Comparison of ENCODE assay signal across 1 cellular context in the genomic region with DNA sequence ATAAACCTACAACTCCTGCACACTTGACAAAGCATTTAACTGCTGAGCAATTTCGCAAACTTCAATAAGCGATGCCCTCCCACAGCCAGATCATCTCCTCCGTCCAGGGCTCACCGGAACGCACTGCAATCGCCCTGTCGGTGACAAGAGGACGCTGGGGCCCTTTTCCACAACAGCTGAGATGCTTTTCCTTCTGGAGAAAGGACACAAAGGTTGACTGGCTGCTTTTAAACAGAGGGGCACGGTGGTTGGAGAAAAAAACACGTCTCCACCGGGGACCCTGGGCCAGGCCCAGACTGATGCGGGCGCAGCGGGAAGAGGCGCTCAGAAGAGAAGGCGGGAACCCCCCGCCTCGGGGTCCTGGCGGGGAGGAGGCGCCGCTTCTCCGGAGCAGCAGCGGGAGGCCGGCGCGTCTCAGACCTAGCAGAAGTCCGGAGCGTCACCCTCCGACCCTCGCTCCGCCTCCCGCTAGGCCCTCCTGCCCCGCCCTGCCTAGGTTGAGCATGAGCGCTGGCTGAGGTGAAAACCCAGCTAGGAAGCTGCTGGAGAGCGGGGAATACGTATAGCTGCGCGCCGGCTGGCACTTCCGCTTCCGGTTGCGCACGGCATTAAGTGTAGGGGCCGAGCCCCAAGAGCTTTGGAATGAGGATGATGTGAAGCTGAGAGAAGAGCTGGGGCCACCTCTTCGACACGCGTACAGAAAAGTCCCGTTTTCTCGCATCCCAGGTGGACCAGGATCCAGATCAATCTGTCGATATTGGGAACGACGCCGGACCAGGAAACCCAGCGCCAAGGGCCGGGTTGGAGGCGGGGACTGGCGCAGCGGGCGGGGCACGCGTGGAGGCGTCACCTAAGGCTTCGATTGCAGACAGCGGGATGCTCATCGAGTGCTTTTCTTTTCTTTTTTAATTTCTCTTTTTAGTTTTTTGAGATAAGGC.
TF ChIP-seq lines count a peak whose summit lies in the region.

A gene (minus strand): TSS at position 564 of the 938 bp plus-strand sequence. CDS start 3,788 bp downstream, outside the sequence.

TF ChIP-seq in HepG2, 621 proteins besides CTCF, POLR2A, EP300 and RAD21 (continued from another document and continues in another):
- TF ChIP-seq, protein P1, sequence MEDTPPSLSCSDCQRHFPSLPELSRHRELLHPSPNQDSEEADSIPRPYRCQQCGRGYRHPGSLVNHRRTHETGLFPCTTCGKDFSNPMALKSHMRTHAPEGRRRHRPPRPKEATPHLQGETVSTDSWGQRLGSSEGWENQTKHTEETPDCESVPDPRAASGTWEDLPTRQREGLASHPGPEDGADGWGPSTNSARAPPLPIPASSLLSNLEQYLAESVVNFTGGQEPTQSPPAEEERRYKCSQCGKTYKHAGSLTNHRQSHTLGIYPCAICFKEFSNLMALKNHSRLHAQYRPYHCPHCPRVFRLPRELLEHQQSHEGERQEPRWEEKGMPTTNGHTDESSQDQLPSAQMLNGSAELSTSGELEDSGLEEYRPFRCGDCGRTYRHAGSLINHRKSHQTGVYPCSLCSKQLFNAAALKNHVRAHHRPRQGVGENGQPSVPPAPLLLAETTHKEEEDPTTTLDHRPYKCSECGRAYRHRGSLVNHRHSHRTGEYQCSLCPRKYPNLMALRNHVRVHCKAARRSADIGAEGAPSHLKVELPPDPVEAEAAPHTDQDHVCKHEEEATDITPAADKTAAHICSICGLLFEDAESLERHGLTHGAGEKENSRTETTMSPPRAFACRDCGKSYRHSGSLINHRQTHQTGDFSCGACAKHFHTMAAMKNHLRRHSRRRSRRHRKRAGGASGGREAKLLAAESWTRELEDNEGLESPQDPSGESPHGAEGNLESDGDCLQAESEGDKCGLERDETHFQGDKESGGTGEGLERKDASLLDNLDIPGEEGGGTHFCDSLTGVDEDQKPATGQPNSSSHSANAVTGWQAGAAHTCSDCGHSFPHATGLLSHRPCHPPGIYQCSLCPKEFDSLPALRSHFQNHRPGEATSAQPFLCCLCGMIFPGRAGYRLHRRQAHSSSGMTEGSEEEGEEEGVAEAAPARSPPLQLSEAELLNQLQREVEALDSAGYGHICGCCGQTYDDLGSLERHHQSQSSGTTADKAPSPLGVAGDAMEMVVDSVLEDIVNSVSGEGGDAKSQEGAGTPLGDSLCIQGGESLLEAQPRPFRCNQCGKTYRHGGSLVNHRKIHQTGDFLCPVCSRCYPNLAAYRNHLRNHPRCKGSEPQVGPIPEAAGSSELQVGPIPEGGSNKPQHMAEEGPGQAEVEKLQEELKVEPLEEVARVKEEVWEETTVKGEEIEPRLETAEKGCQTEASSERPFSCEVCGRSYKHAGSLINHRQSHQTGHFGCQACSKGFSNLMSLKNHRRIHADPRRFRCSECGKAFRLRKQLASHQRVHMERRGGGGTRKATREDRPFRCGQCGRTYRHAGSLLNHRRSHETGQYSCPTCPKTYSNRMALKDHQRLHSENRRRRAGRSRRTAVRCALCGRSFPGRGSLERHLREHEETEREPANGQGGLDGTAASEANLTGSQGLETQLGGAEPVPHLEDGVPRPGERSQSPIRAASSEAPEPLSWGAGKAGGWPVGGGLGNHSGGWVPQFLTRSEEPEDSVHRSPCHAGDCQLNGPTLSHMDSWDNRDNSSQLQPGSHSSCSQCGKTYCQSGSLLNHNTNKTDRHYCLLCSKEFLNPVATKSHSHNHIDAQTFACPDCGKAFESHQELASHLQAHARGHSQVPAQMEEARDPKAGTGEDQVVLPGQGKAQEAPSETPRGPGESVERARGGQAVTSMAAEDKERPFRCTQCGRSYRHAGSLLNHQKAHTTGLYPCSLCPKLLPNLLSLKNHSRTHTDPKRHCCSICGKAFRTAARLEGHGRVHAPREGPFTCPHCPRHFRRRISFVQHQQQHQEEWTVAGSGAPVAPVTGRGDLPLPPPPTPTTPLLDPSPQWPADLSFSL (CRISPR knock-in tag; IDR thresholded peaks at IDR 0.05), result no peak
- TF ChIP-seq, protein P2, sequence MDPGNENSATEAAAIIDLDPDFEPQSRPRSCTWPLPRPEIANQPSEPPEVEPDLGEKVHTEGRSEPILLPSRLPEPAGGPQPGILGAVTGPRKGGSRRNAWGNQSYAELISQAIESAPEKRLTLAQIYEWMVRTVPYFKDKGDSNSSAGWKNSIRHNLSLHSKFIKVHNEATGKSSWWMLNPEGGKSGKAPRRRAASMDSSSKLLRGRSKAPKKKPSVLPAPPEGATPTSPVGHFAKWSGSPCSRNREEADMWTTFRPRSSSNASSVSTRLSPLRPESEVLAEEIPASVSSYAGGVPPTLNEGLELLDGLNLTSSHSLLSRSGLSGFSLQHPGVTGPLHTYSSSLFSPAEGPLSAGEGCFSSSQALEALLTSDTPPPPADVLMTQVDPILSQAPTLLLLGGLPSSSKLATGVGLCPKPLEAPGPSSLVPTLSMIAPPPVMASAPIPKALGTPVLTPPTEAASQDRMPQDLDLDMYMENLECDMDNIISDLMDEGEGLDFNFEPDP (CRISPR knock-in tag; conservative IDR thresholded peaks at IDR 0.05), result no peak
- no peak for TF ChIP-seq HNRNPH1 (optimal IDR thresholded peaks at IDR 0.05; ENCODE audit: low read depth, low read length)
- TF ChIP-seq ZNF547 (CRISPR knock-in tag; IDR thresholded peaks at IDR 0.05), result 0 out of 2 replicates have a peak, but pooled peaks have one; percentile 23
- TF ChIP-seq, protein P3, sequence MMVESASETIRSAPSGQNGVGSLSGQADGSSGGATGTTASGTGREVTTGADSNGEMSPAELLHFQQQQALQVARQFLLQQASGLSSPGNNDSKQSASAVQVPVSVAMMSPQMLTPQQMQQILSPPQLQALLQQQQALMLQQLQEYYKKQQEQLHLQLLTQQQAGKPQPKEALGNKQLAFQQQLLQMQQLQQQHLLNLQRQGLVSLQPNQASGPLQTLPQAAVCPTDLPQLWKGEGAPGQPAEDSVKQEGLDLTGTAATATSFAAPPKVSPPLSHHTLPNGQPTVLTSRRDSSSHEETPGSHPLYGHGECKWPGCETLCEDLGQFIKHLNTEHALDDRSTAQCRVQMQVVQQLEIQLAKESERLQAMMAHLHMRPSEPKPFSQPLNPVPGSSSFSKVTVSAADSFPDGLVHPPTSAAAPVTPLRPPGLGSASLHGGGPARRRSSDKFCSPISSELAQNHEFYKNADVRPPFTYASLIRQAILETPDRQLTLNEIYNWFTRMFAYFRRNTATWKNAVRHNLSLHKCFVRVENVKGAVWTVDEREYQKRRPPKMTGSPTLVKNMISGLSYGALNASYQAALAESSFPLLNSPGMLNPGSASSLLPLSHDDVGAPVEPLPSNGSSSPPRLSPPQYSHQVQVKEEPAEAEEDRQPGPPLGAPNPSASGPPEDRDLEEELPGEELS (CRISPR knock-in tag; IDR thresholded peaks at IDR 0.05), result no peak; the same call in 1 of the 2 replicates
- peak; percentile 86; the same call in 1 of the 2 replicates for TF ChIP-seq KLF6 (CRISPR knock-in tag; IDR thresholded peaks at IDR 0.05)
- TF ChIP-seq ZNF746 (CRISPR knock-in tag; IDR thresholded peaks at IDR 0.05), result peak; percentile 58; the same call in 1 of the 2 replicates
- no peak for TF ChIP-seq ZSCAN20 (CRISPR knock-in tag; IDR thresholded peaks at IDR 0.05; ENCODE audit: borderline replicate concordance)
- TF ChIP-seq, protein P4, sequence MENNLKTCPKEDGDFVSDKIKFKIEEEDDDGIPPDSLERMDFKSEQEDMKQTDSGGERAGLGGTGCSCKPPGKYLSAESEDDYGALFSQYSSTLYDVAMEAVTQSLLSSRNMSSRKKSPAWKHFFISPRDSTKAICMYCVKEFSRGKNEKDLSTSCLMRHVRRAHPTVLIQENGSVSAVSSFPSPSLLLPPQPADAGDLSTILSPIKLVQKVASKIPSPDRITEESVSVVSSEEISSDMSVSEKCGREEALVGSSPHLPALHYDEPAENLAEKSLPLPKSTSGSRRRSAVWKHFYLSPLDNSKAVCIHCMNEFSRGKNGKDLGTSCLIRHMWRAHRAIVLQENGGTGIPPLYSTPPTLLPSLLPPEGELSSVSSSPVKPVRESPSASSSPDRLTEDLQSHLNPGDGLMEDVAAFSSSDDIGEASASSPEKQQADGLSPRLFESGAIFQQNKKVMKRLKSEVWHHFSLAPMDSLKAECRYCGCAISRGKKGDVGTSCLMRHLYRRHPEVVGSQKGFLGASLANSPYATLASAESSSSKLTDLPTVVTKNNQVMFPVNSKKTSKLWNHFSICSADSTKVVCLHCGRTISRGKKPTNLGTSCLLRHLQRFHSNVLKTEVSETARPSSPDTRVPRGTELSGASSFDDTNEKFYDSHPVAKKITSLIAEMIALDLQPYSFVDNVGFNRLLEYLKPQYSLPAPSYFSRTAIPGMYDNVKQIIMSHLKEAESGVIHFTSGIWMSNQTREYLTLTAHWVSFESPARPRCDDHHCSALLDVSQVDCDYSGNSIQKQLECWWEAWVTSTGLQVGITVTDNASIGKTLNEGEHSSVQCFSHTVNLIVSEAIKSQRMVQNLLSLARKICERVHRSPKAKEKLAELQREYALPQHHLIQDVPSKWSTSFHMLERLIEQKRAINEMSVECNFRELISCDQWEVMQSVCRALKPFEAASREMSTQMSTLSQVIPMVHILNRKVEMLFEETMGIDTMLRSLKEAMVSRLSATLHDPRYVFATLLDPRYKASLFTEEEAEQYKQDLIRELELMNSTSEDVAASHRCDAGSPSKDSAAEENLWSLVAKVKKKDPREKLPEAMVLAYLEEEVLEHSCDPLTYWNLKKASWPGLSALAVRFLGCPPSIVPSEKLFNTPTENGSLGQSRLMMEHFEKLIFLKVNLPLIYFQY (CRISPR knock-in tag; IDR thresholded peaks at IDR 0.05; ENCODE audit: borderline replicate concordance), result peak; percentile 90
- peak; percentile 85 for TF ChIP-seq AGO1 (IDR thresholded peaks at IDR 0.05; ENCODE audit: low read depth, low read length, poor library complexity, severe bottlenecking)
- TF ChIP-seq ZNF773 (CRISPR knock-in tag; IDR thresholded peaks at IDR 0.05; ENCODE audit: borderline replicate concordance), result no peak
- TF ChIP-seq, protein P5, sequence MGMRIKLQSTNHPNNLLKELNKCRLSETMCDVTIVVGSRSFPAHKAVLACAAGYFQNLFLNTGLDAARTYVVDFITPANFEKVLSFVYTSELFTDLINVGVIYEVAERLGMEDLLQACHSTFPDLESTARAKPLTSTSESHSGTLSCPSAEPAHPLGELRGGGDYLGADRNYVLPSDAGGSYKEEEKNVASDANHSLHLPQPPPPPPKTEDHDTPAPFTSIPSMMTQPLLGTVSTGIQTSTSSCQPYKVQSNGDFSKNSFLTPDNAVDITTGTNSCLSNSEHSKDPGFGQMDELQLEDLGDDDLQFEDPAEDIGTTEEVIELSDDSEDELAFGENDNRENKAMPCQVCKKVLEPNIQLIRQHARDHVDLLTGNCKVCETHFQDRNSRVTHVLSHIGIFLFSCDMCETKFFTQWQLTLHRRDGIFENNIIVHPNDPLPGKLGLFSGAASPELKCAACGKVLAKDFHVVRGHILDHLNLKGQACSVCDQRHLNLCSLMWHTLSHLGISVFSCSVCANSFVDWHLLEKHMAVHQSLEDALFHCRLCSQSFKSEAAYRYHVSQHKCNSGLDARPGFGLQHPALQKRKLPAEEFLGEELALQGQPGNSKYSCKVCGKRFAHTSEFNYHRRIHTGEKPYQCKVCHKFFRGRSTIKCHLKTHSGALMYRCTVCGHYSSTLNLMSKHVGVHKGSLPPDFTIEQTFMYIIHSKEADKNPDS (CRISPR knock-in tag; IDR thresholded peaks at IDR 0.05), result 0 out of 2 replicates have a peak, but pooled peaks have one; percentile 60
- no peak for TF ChIP-seq MAFK (conservative IDR thresholded peaks at IDR 0.05 in 1 of 2, IDR thresholded peaks at IDR 0.05 in 1 of 2; ENCODE audit: low read length in 2 of 2)
- no peak for TF ChIP-seq CHD2 (IDR thresholded peaks at IDR 0.05; ENCODE audit: low read depth, low read length)
- peak; percentile 75 for TF ChIP-seq TEAD3 (CRISPR knock-in tag; optimal IDR thresholded peaks at IDR 0.05; ENCODE audit: borderline replicate concordance)
- TF ChIP-seq BCL6 (CRISPR knock-in tag; IDR thresholded peaks at IDR 0.05), result peak; percentile 68
- 0 out of 2 replicates have a peak, but pooled peaks have one; percentile 34 for TF ChIP-seq SOX5 (CRISPR knock-in tag; IDR thresholded peaks at IDR 0.05; ENCODE audit: borderline replicate concordance)
- no peak for TF ChIP-seq NR2F6 (IDR thresholded peaks at IDR 0.05)
- TF ChIP-seq NR2F6 (CRISPR knock-in tag; IDR thresholded peaks at IDR 0.05), result peak; percentile 54
- TF ChIP-seq, protein P6, sequence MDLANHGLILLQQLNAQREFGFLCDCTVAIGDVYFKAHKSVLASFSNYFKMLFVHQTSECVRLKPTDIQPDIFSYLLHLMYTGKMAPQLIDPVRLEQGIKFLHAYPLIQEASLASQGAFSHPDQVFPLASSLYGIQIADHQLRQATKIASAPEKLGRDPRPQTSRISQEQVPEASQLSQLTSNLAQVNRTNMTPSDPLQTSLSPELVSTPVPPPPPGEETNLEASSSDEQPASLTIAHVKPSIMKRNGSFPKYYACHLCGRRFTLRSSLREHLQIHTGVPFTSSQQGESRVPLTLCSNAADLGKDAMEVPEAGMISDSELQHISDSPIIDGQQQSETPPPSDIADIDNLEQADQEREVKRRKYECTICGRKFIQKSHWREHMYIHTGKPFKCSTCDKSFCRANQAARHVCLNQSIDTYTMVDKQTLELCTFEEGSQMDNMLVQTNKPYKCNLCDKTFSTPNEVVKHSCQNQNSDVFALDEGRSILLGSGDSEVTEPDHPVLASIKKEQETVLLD (CRISPR knock-in tag; IDR thresholded peaks at IDR 0.05; ENCODE audit: low read depth), result peak; percentile 45; the same call in 1 of the 2 replicates
- TF ChIP-seq POLR2G (IDR thresholded peaks at IDR 0.05; ENCODE audit: low read depth, low read length), result peak; percentile 89
- peak; percentile 89; the same call in 1 of the 2 replicates for TF ChIP-seq SMAD3 (CRISPR knock-in tag; IDR thresholded peaks at IDR 0.05)
- TF ChIP-seq HDAC1 (CRISPR knock-in tag; IDR thresholded peaks at IDR 0.05), result peak; percentile 74
- TF ChIP-seq IRF2 (CRISPR knock-in tag; IDR thresholded peaks at IDR 0.05), result peak; percentile 92
- TF ChIP-seq, protein P7, sequence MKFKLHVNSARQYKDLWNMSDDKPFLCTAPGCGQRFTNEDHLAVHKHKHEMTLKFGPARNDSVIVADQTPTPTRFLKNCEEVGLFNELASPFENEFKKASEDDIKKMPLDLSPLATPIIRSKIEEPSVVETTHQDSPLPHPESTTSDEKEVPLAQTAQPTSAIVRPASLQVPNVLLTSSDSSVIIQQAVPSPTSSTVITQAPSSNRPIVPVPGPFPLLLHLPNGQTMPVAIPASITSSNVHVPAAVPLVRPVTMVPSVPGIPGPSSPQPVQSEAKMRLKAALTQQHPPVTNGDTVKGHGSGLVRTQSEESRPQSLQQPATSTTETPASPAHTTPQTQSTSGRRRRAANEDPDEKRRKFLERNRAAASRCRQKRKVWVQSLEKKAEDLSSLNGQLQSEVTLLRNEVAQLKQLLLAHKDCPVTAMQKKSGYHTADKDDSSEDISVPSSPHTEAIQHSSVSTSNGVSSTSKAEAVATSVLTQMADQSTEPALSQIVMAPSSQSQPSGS (CRISPR knock-in tag; IDR thresholded peaks at IDR 0.05), result peak; percentile 88
- TF ChIP-seq, protein P8, sequence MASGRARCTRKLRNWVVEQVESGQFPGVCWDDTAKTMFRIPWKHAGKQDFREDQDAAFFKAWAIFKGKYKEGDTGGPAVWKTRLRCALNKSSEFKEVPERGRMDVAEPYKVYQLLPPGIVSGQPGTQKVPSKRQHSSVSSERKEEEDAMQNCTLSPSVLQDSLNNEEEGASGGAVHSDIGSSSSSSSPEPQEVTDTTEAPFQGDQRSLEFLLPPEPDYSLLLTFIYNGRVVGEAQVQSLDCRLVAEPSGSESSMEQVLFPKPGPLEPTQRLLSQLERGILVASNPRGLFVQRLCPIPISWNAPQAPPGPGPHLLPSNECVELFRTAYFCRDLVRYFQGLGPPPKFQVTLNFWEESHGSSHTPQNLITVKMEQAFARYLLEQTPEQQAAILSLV (CRISPR knock-in tag; IDR thresholded peaks at IDR 0.05; ENCODE audit: borderline replicate concordance), result no peak
- TF ChIP-seq NR3C1 (CRISPR knock-in tag; IDR thresholded peaks at IDR 0.05), result no peak
- TF ChIP-seq, protein P9, sequence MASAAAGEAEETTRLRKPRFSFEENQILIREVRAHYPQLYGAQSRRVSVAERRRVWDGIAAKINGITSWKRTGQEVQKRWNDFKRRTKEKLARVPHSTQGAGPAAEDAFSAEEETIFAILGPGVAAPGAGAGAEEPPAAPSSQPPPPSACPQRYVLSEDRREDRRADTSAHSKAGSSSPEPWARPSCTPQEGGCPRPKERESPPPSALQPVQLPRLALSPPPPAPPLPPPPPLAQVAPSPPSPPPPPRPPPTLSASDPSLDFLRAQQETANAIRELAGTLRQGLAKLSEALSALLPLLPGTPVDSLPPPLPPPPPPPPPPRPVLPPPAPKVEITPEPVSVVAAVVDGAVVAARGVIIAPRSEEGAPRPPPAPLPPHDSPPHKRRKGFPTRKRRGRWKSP (CRISPR knock-in tag; IDR thresholded peaks at IDR 0.05), result peak; percentile 90
